ENCODE assay signal across 8 cellular contexts in genomic region chr17:82037113-82037888, GRCh38. TPM values are rescaled to one million over a fixed set of nuclear protein-coding genes. Genes with fewer than 3 reads are reported as not detected.
A peak's percentile ranks its signal among the peaks of the same experiment; 100 is the strongest.
DNase-seq lines count a peak whose midpoint lies in the region; ATAC-seq, FAIRE-seq and TF ChIP-seq lines count a peak whose summit lies in the region.

DCXR (minus strand) TSS chr17:82037697; CDS start chr17:82037682, 15 bp downstream.

- dilution Hi-C loops in mammary epithelial cell (cut with HindIII; ENCODE audit: low sequenced_read_pairs), result loop anchor here (5.0 to 10.0 kb wide), 4 partner anchors 62 to 298 kb away; partner anchors contain the start of genes ASPSCR1, CSNK1D and SECTM1

- H3K4me2 ChIP-seq in mammary epithelial cell (ENCODE audit: insufficient read depth, low read depth, low read length), result peak within 1 kb of the TSS; percentile 98

- H3K9me3 ChIP-seq in AG04450 (ENCODE audit: control insufficient read depth, insufficient read depth, low read length) (no peaks in the 10 kb centered on the region; the same call in 1 of the 2 replicates), WERI-Rb-1 (ENCODE audit: severe bottlenecking) (no peaks in the 10 kb centered on the region), mammary epithelial cell (replicated peaks; ENCODE audit: insufficient read depth, low read length) (no peaks in the 10 kb centered on the region), iPS-20b (ENCODE audit: insufficient read depth, low read depth, low read length) (no peaks in the 10 kb centered on the region), small intestine (ENCODE audit: control insufficient read depth, low read depth) (no peaks in the 10 kb centered on the region)

- TF ChIP-seq CTCF in AG04450 (IDR thresholded peaks at IDR 0.05; ENCODE audit: low read depth, low read length) (peak; percentile 57), WERI-Rb-1 (IDR thresholded peaks at IDR 0.05; ENCODE audit: low read depth, low read length) (peak; percentile 97), mammary epithelial cell (conservative IDR thresholded peaks at IDR 0.05 in 1 of 2, IDR thresholded peaks at IDR 0.05 in 1 of 2; ENCODE audit: extremely low read depth in 1 of 2, insufficient read depth in 1 of 2, low read depth in 1 of 2, low read length in 2 of 2) (peak; percentile 50 to 80)

- H3K27ac ChIP-seq in AG04450 (ENCODE audit: low read depth, low read length), result peak within 1 kb of the TSS; percentile 61
- H3K27ac ChIP-seq in WERI-Rb-1, result peak within 1 kb of the TSS; percentile 88
- peak within 1 kb of the TSS; percentile 31 for H3K27ac ChIP-seq in mammary epithelial cell (ENCODE audit: insufficient read depth, low read depth, low read length)
- H3K27ac ChIP-seq in iPS-20b (ENCODE audit: low read length), result no peak within 1 kb of the TSS
- peak within 1 kb of the TSS; percentile 90 to 98 for H3K27ac ChIP-seq in small intestine (ENCODE audit: low read depth in 1 of 2, low read length in 1 of 2)

- CTCF ChIA-PET in AG04450 (lab: Charles Lee), result interaction anchor here (0.5 to 1.3 kb wide), 13 partner anchors 8 to 852 kb away, joined by 3 to 7 read pairs (median 3); partner anchors contain the start of genes CENPX and LRRC45
- CTCF ChIA-PET in mammary epithelial cell (lab: Charles Lee; ENCODE audit: low non-redundant PET), result interaction anchor here (0.6 to 0.7 kb wide), 6 partner anchors 14 to 1007 kb away, joined by 3 to 12 read pairs (median 4); partner anchors contain the start of genes CENPX, FASN and LRRC45

- no TSS peak for BruUV-seq in mammary epithelial cell (replicated peaks; lab: Mats Ljungman, UMichigan)

- intact Hi-C loops in mammary epithelial cell (cut with micrococcal nuclease), result loop anchor here (2.0 kb wide), 1 partner anchor 62 kb away; the partner anchor contains the start of gene FASN

- ATAC-seq in GM18873 (IDR thresholded peaks at IDR 0.05; ENCODE audit: low FRiP score, unreplicated experiment), result peak; percentile 82
- ATAC-seq in HG03139 (IDR thresholded peaks at IDR 0.05; ENCODE audit: unreplicated experiment), result peak; percentile 80

- H3K79me2 ChIP-seq in mammary epithelial cell (ENCODE audit: insufficient read depth, low read length), result peaks cover 6% of the 10 kb centered on the region

- peak within 1 kb of the TSS; percentile 42 for H3K9ac ChIP-seq in mammary epithelial cell (ENCODE audit: insufficient read depth, low read length)
- H3K9ac ChIP-seq in iPS-20b (ENCODE audit: low read depth, low read length), result peak within 1 kb of the TSS; percentile 65; the same call in 1 of the 2 replicates

- peaks cover 16% of the 10 kb centered on the region for H3K4me1 ChIP-seq in mammary epithelial cell (ENCODE audit: insufficient read depth, low read length)
- peaks cover 5% of the 10 kb centered on the region; the same call in 1 of the 2 replicates for H3K4me1 ChIP-seq in iPS-20b (ENCODE audit: insufficient read depth, low read length)
- H3K4me1 ChIP-seq in small intestine (ENCODE audit: control insufficient read depth in 2 of 2, insufficient read depth in 1 of 2, low read depth in 1 of 2, low read length in 1 of 2), result peaks cover 3 to 5% of the 10 kb centered on the region in 2 donors

- peak within 1 kb of the TSS; percentile 91 for H2AFZ ChIP-seq in mammary epithelial cell (ENCODE audit: low read depth, low read length)

- in situ Hi-C loops in mammary epithelial cell (cut with MboI; ENCODE audit: low sequenced_read_pairs in 2 of 2), result loop anchor here (25.0 kb wide), 2 partner anchors 125 to 525 kb away; no protein-coding TSS in a partner anchor

- DNase-seq in AG04450 (ENCODE audit: low read depth, low spot score) (peak; percentile 76), NCI-H2227 (lab: John Stamatoyannopoulos, UW; ENCODE audit: unreplicated experiment) (peak; percentile 97), WERI-Rb-1 (peak; percentile 100), mammary epithelial cell (peak; percentile 96), small intestine (peak; percentile 97)

- no peaks in the 10 kb centered on the region for H4K20me1 ChIP-seq in mammary epithelial cell (ENCODE audit: insufficient read depth, low read length)

- POLR2A ChIA-PET in AG04450 (lab: Yijun Ruan, JAX), result interaction anchor here (0.6 to 1.4 kb wide), 11 partner anchors 14 to 192 kb away, joined by 3 to 10 read pairs (median 3); partner anchors contain the start of genes CENPX, FASN, GPS1 and LRRC45

- H3K27me3 ChIP-seq in AG04450 (ENCODE audit: control insufficient read depth, insufficient read depth, low read length) (no peaks in the 10 kb centered on the region), WERI-Rb-1 (ENCODE audit: insufficient read depth, low read depth, severe bottlenecking) (no peaks in the 10 kb centered on the region), mammary epithelial cell (ENCODE audit: insufficient read depth, low read length) (no peaks in the 10 kb centered on the region), iPS-20b (ENCODE audit: insufficient read depth, low read length) (0 out of 2 replicates have a peak, but pooled peaks cover 3% of the 10 kb centered on the region), small intestine (ENCODE audit: control insufficient read depth in 2 of 2, insufficient read depth in 2 of 2, low read length in 2 of 2) (no peaks in the 10 kb centered on the region)

- no peak for FAIRE-seq in small intestine (lab: Jason Lieb, UNC)

- H3K4me3 ChIP-seq in AG04450 (ENCODE audit: low read depth, low read length) (peak within 1 kb of the TSS; percentile 74), WERI-Rb-1 (ENCODE audit: low read depth, low read length) (peak within 1 kb of the TSS; percentile 92), mammary epithelial cell (replicated peaks in 1 of 3; ENCODE audit: insufficient read depth in 1 of 3, low read depth in 2 of 3, low read length in 3 of 3) (peak within 1 kb of the TSS; percentile 68 to 84 (median 73)), iPS-20b (ENCODE audit: low read length) (peak within 1 kb of the TSS; percentile 73), small intestine (ENCODE audit: low read depth in 1 of 2, low read length in 2 of 2) (peak within 1 kb of the TSS; percentile 41 to 57)

- H3K36me3 ChIP-seq in WERI-Rb-1, result peaks cover 38% of the 10 kb centered on the region
- peaks cover 3% of the 10 kb centered on the region for H3K36me3 ChIP-seq in mammary epithelial cell (ENCODE audit: insufficient read depth, low read length)
- peaks cover 5% of the 10 kb centered on the region; the same call in 1 of the 2 replicates for H3K36me3 ChIP-seq in iPS-20b (ENCODE audit: insufficient read depth, low read depth, low read length)
- no peaks in the 10 kb centered on the region for H3K36me3 ChIP-seq in small intestine (ENCODE audit: control insufficient read depth in 2 of 2, insufficient read depth in 2 of 2, low read length in 2 of 2)

- WGBS in mammary epithelial cell (ENCODE audit: low coverage, missing lambda C conversion rate), result 2% methylated on average over 25 of the region's 91 CpGs
- 0 to 1% (median 1%) methylated on average over 58 to 91 of the region's 91 CpGs for WGBS in small intestine, 3 donors

RNA-seq across cellular contexts. Expression of gene DCXR, which starts in this region (rescaled TPM):
- polyA plus RNA-seq in AG04450 (2011; rRNA removed), result 35.5 and 55.6 TPM in 2 replicates
- polyA minus RNA-seq in AG04450 (2011; rRNA and poly(A)+ RNA removed), result 31.5 and 46.4 TPM in 2 replicates
- 10 to 100 TPM; 27.7 to 68.9 TPM for total RNA-seq in mammary epithelial cell
- polyA plus RNA-seq in mammary epithelial cell, result 79.0 TPM
- polyA minus RNA-seq in mammary epithelial cell, result 52.5 TPM
- 100 to 1,000 TPM; 103 to 147 (median 121) TPM for polyA plus RNA-seq in small intestine
